In genomic region chr4:167021545-167022155, GRCh38 we compare ENCODE assay signal across 8 cellular contexts.
DNase-seq lines count a peak whose midpoint lies in the region; ATAC-seq and TF ChIP-seq lines count a peak whose summit lies in the region.

No MANE protein-coding gene starts in this region.

- in situ Hi-C loops in ACHN (cut with HindIII; ENCODE audit: low pct_ligation_motif_present, low pct_unique_long_range_greater_than_20kb, low sequenced_read_pairs): no loop called here

- ATAC-seq in HG02938 (IDR thresholded peaks at IDR 0.05; ENCODE audit: unreplicated experiment) (peak; percentile 75), naive B cell (ENCODE audit: low read depth in 2 of 2) (peak in 1 of 2 donors; percentile 45)
- no peak for ATAC-seq in stimulated activated naive CD8-positive, alpha-beta T cell treated with anti-CD3 and anti-CD28 coated beads, Interleukin-15, amount 100 ng/mL, for 72 hours

- no peak overlapping the region for H3K4me3 Mint-ChIP-seq in naive B cell
- H3K4me3 Mint-ChIP-seq in stimulated activated naive CD8-positive, alpha-beta T cell treated with anti-CD3 and anti-CD28 coated beads, Interleukin-15, amount 100 ng/mL, for 72 hours: no peak overlapping the region

- H3K27ac Mint-ChIP-seq in naive B cell: no peak overlapping the region
- H3K27ac Mint-ChIP-seq in stimulated activated naive CD8-positive, alpha-beta T cell treated with anti-CD3 and anti-CD28 coated beads, Interleukin-15, amount 100 ng/mL, for 72 hours: no peak overlapping the region

- no peaks in the 10 kb centered on the region for H3K27me3 Mint-ChIP-seq in naive B cell
- no peaks in the 10 kb centered on the region for H3K27me3 Mint-ChIP-seq in stimulated activated naive CD8-positive, alpha-beta T cell treated with anti-CD3 and anti-CD28 coated beads, Interleukin-15, amount 100 ng/mL, for 72 hours

- no peak overlapping the region for H3K4me3 ChIP-seq in GM12875 (ENCODE audit: low read depth, low read length)
- no peak overlapping the region for H3K4me3 ChIP-seq in epithelial cell of esophagus (ENCODE audit: low read length)

- peaks cover 0 to 1% (median 0%) of the 10 kb centered on the region in 7 donors for H3K9me3 Mint-ChIP-seq in naive B cell
- H3K9me3 Mint-ChIP-seq in stimulated activated naive CD8-positive, alpha-beta T cell treated with anti-CD3 and anti-CD28 coated beads, Interleukin-15, amount 100 ng/mL, for 72 hours: no peaks in the 10 kb centered on the region

- no peaks in the 10 kb centered on the region for H3K4me1 Mint-ChIP-seq in naive B cell
- H3K4me1 Mint-ChIP-seq in stimulated activated naive CD8-positive, alpha-beta T cell treated with anti-CD3 and anti-CD28 coated beads, Interleukin-15, amount 100 ng/mL, for 72 hours: no peaks in the 10 kb centered on the region

- DNase-seq in ACHN (peak; percentile 46), NCI-H446 (lab: John Stamatoyannopoulos, UW) (peak; percentile 75 to 88), epithelial cell of esophagus (ENCODE audit: low read depth) (peak; percentile 67), naive B cell (peak; percentile 27)
- peak; percentile 67 to 69 for DNase-seq in activated CD4-positive, alpha-beta T cell treated with anti-CD3 and anti-CD28 coated beads, Interleukin-2, amount 50 U/mL, for 48 hours
- peak; percentile 31 to 40 for DNase-seq in stimulated activated naive CD8-positive, alpha-beta T cell treated with anti-CD3 and anti-CD28 coated beads, Interleukin-15, amount 100 ng/mL, for 72 hours

- H3K36me3 Mint-ChIP-seq in naive B cell: no peaks in the 10 kb centered on the region

- peak; percentile 68 for TF ChIP-seq CTCF in GM12875 (IDR thresholded peaks at IDR 0.05; ENCODE audit: borderline replicate concordance, insufficient read depth, low read depth, low read length)
- peak; percentile 72 for TF ChIP-seq CTCF in epithelial cell of esophagus (IDR thresholded peaks at IDR 0.05; ENCODE audit: insufficient read depth, low read depth, low read length, missing control alignments)

Comparison
In these comparisons a context has a peak if more than half of its experiments do, and no peak if none do; other contexts are left out.
1. DNase-seq: peak in every context shown above with its lines; median percentile 82 in NCI-H446; 68 in activated CD4-positive, alpha-beta T cell treated with anti-CD3 and anti-CD28 coated beads, Interleukin-2, amount 50 U/mL, for 48 hours; 67 in epithelial cell of esophagus; 46 in ACHN; 36 in stimulated activated naive CD8-positive, alpha-beta T cell treated with anti-CD3 and anti-CD28 coated beads, Interleukin-15, amount 100 ng/mL, for 72 hours; 27 in naive B cell.